ENCODE assay signal across 8 cellular contexts in genomic region chr2:142131016-142131714, GRCh38. TPM values are rescaled to one million over a fixed set of nuclear protein-coding genes. Genes with fewer than 3 reads are reported as not detected.
DNase-seq lines count a peak whose midpoint lies in the region; ATAC-seq, FAIRE-seq and TF ChIP-seq lines count a peak whose summit lies in the region.

Gene LRP1B, minus strand, starts transcription at chr2:142131016. Its CDS starts 287 bp downstream, at chr2:142130729.

- H3K27me3 ChIP-seq in ACC112 (ENCODE audit: insufficient read depth, low read length) (peaks cover 68% of the 10 kb centered on the region), HL-60 (ENCODE audit: insufficient read depth, poor library complexity, severe bottlenecking) (peaks cover 46% of the 10 kb centered on the region), adrenal gland (peaks cover 10% of the 10 kb centered on the region), right atrium auricular region (no peaks in the 10 kb centered on the region)

- no peak for FAIRE-seq in GM12891 (lab: Jason Lieb, UNC)

- TF ChIP-seq CTCF in HL-60 (IDR thresholded peaks at IDR 0.05; ENCODE audit: insufficient read depth, low read length) = no peak
- no peak for TF ChIP-seq CTCF in adrenal gland (IDR thresholded peaks at IDR 0.05)
- no peak for TF ChIP-seq CTCF in right atrium auricular region (IDR thresholded peaks at IDR 0.05)

- H2AFZ ChIP-seq in ACC112 (ENCODE audit: low read length, unreplicated experiment) = peak within 1 kb of the TSS; percentile 83

- no peaks in the 10 kb centered on the region for H3K79me2 ChIP-seq in ACC112 (ENCODE audit: control insufficient read depth, insufficient read depth, low read length, unreplicated experiment)

- peak within 1 kb of the TSS; percentile 74 for H3K4me3 ChIP-seq in ACC112 (ENCODE audit: low read depth, low read length)
- 0 out of 2 replicates have a peak within 1 kb of the TSS, but pooled peaks have one; percentile 4 for H3K4me3 ChIP-seq in HL-60 (replicated peaks; ENCODE audit: insufficient read depth, low read length)
- H3K4me3 ChIP-seq in adrenal gland = peak within 1 kb of the TSS in 3 of 4 donors; percentile 34 to 63 (median 40)
- H3K4me3 ChIP-seq in right atrium auricular region = peak within 1 kb of the TSS; percentile 38 to 52

- TF ChIP-seq POLR2A in adrenal gland (IDR thresholded peaks at IDR 0.05) = no peak
- no peak for TF ChIP-seq POLR2A in GM12891 (IDR thresholded peaks at IDR 0.05; ENCODE audit: low read depth, low read length)

- WGBS in adrenal gland, 4 donors = 0 to 1% (median 1%) methylated on average over 19 to 21 of the region's 21 CpGs

- intact Hi-C loops in adrenal gland (cut with DNase I) = no loop called here

- ATAC-seq in GM18517 (IDR thresholded peaks at IDR 0.05; ENCODE audit: unreplicated experiment) = peak; percentile 51

- no peaks in the 10 kb centered on the region for H3K9me3 ChIP-seq in adrenal gland (replicated peaks in 1 of 3)
- H3K9me3 ChIP-seq in right atrium auricular region = no peaks in the 10 kb centered on the region

- H3K27ac ChIP-seq in ACC112 (ENCODE audit: low read depth, low read length) (no peak within 1 kb of the TSS), HL-60 (replicated peaks) (no peak within 1 kb of the TSS), adrenal gland (peak within 1 kb of the TSS in 4 of 5 donors; percentile 24 to 70 (median 48)), right atrium auricular region (no peak within 1 kb of the TSS)

- DNase-seq in HL-60 (ENCODE audit: low read depth in 1 of 2, low spot score in 1 of 2) (no peak), adrenal gland (peak; percentile 14 to 61 (median 22)), right atrium auricular region (ENCODE audit: low spot score) (no peak), putamen (ENCODE audit: low spot score) (peak; percentile 61), kidney glomerular epithelial cell (lab: John Stamatoyannopoulos, UW) (no peak), GM12891 (ENCODE audit: insufficient read length, low spot score) (no peak)

- H3K4me1 ChIP-seq in ACC112 (ENCODE audit: control insufficient read depth, insufficient read depth, low read length, unreplicated experiment) (no peaks in the 10 kb centered on the region), adrenal gland (replicated peaks in 1 of 2) (peaks cover 0 to 15% of the 10 kb centered on the region in 2 donors), right atrium auricular region (peaks cover 0 to 21% of the 10 kb centered on the region in 2 donors)

- no peaks in the 10 kb centered on the region for H3K36me3 ChIP-seq in ACC112 (ENCODE audit: insufficient read depth, low read length)
- no peaks in the 10 kb centered on the region for H3K36me3 ChIP-seq in adrenal gland (replicated peaks in 1 of 2)
- H3K36me3 ChIP-seq in right atrium auricular region = no peaks in the 10 kb centered on the region

TF ChIP-seq in GM12891, 5 proteins besides CTCF, POLR2A, EP300 and RAD21:
- TF ChIP-seq SPI1 (IDR thresholded peaks at IDR 0.05; ENCODE audit: low read depth, low read length) = no peak
- TF ChIP-seq POLR2AphosphoS5 (IDR thresholded peaks at IDR 0.05; ENCODE audit: low read depth, low read length) = no peak
- no peak for TF ChIP-seq POU2F2 (IDR thresholded peaks at IDR 0.05; ENCODE audit: low read depth, low read length)
- no peak for TF ChIP-seq PAX5 (IDR thresholded peaks at IDR 0.05; ENCODE audit: insufficient read depth, low read length, severe bottlenecking)
- no peak for TF ChIP-seq TAF1 (IDR thresholded peaks at IDR 0.05; ENCODE audit: low read depth, low read length)

RNA-seq across cellular contexts. Expression of gene LRP1B, which starts in this region (rescaled TPM):
- total RNA-seq in adrenal gland (1 to 10 TPM in 7 of 8 donors, under 1 TPM in 1; 0.95 to 5.4 (median 2.8) TPM), right atrium auricular region (under 1 TPM; 0.44 to 0.47 TPM)
- under 1 TPM; 0.84 to 0.97 (median 0.90) TPM for polyA plus RNA-seq in adrenal gland
- not detected for polyA plus RNA-seq in GM12891 (2012; ENCODE audit: low read depth, missing spikeins)

Comparison
In these comparisons a context has a peak if more than half of its experiments do, and no peak if none do; other contexts are left out.
1. H3K27ac ChIP-seq: peak in adrenal gland (4 of 5); none in ACC112 (single experiment), HL-60 (single experiment) and right atrium auricular region (0 of 2).
2. H3K4me3 ChIP-seq: peak in every context shown above with its lines; median percentile 74 in ACC112; 45 in right atrium auricular region; 40 in adrenal gland; 4 in HL-60.
3. DNase-seq: peak in adrenal gland (7 of 7) and putamen (single experiment); none in HL-60 (0 of 2), right atrium auricular region (single experiment), kidney glomerular epithelial cell (single experiment) and GM12891 (single experiment).